ENCODE assay signal across 1 cellular context in the genomic region with DNA sequence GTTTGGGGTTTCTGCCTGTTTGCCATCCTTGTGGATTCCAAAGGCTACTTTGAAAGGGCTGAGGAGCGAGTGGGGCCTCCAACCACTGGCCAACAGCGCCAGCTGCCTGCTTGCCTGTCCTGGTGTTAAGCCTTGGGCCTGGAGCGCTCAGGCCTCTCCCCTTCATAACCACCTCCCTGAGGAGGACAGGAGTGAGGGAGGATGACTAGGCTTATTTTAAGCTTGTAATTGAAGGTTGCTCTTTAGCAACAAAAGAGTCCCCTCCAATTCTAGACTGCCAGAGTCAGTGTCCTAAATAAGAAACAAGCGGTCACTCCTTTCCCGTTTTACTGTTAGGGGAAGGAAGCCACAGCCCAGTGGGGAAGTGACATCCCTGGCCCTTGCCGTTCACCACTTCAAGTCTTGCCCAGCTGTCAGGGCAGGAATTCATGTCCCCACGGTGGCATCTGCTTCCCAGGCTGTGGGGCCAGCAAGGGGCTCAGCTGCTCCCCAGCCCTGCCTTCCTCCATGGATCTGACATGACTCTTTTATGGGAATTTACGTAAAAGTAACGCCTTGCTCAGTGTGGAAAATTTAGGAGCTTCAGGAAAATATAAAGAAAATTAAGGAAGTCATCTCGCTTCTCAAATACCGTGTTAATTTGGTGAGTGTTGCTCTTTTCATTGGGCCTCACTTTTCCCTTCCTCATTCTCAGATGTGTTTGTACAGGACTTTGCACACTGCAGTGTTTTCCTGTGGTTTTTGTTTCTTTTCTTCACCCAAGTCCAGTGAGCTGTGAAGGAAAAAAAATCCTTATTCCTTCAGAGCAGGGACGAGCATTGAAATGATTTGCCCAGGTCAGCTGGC.
TF ChIP-seq lines count a peak whose summit lies in the region.

No MANE protein-coding gene starts in this region.

TF ChIP-seq in HCT116, 20 proteins besides CTCF, POLR2A, EP300 and RAD21 (continued from another document):
- TF ChIP-seq, protein P1, sequence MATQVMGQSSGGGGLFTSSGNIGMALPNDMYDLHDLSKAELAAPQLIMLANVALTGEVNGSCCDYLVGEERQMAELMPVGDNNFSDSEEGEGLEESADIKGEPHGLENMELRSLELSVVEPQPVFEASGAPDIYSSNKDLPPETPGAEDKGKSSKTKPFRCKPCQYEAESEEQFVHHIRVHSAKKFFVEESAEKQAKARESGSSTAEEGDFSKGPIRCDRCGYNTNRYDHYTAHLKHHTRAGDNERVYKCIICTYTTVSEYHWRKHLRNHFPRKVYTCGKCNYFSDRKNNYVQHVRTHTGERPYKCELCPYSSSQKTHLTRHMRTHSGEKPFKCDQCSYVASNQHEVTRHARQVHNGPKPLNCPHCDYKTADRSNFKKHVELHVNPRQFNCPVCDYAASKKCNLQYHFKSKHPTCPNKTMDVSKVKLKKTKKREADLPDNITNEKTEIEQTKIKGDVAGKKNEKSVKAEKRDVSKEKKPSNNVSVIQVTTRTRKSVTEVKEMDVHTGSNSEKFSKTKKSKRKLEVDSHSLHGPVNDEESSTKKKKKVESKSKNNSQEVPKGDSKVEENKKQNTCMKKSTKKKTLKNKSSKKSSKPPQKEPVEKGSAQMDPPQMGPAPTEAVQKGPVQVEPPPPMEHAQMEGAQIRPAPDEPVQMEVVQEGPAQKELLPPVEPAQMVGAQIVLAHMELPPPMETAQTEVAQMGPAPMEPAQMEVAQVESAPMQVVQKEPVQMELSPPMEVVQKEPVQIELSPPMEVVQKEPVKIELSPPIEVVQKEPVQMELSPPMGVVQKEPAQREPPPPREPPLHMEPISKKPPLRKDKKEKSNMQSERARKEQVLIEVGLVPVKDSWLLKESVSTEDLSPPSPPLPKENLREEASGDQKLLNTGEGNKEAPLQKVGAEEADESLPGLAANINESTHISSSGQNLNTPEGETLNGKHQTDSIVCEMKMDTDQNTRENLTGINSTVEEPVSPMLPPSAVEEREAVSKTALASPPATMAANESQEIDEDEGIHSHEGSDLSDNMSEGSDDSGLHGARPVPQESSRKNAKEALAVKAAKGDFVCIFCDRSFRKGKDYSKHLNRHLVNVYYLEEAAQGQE (IDR thresholded peaks at IDR 0.05; ENCODE audit: low read depth) = no peak
- TF ChIP-seq EZH2 (IDR thresholded peaks at IDR 0.05) = no peak
- no peak for TF ChIP-seq ELF1 (IDR thresholded peaks at IDR 0.05; ENCODE audit: borderline replicate concordance, low read depth)
- no peak for TF ChIP-seq SRF (IDR thresholded peaks at IDR 0.05; ENCODE audit: low read depth)
